ENCODE assay signal across 9 cellular contexts in the genomic region with DNA sequence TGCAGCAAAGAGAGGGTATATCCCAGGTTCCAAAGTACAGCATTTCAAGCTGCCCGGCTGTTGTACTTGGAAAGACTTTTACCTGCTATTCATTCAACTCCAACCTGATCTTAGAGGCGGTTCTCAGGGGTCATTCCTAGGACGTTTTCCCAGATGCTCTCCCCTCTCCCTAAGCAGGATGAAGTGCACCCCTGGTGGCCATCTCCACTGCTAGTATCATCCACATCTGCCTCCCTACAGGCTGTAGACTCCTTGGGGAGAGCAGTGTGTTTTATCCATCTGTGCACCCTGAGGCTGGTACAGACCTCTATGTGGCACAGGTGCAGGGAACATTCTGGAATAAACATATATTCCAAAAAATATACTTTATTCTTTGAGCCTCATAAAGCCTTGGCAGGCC. TPM values are rescaled to one million over a fixed set of nuclear protein-coding genes. Genes with fewer than 3 reads are reported as not detected.
DNase-seq lines count a peak whose midpoint lies in the region; TF ChIP-seq lines count a peak whose summit lies in the region.
"Had no signal": no experiment of that assay in that cellular context is flagged by ENCODE, and none has a peak within 500 bp of the region (broad histone marks: within the 10 kb centered on the region; RNA-seq: fewer than 3 reads in every experiment).

No MANE protein-coding gene starts in this region.

- peak overlapping the region; percentile 27 for H3K4me3 Mint-ChIP-seq in T-helper 2 cell treated with Interferon-gamma antibody and Interleukin-4, amounts not matched to agents 5 μg/mL and 100 μg/mL, for 36 hours
- no peak overlapping the region for H3K4me3 Mint-ChIP-seq in immature natural killer cell

- H3K4me1 ChIP-seq in OCI-LY3 (ENCODE audit: low read length) (peaks cover 27% of the 10 kb centered on the region), suprapubic skin (peaks cover 12% of the 10 kb centered on the region)

- H3K9ac ChIP-seq in OCI-LY3 (ENCODE audit: low read length), result no peak overlapping the region

- H3K27ac ChIP-seq in OCI-LY3 (ENCODE audit: low read length) (no peak overlapping the region), suprapubic skin (peak overlapping the region; percentile 42), substantia nigra (ENCODE audit: low read depth, low read length, poor library complexity, severe bottlenecking) (no peak overlapping the region)
- H3K27ac ChIP-seq: neutrophil had no signal

- H3K9me3 Mint-ChIP-seq in T-helper 2 cell treated with Interferon-gamma antibody and Interleukin-4, amounts not matched to agents 5 μg/mL and 100 μg/mL, for 36 hours, result no peaks in the 10 kb centered on the region
- no peaks in the 10 kb centered on the region for H3K9me3 Mint-ChIP-seq in immature natural killer cell

- H3K36me3 ChIP-seq in OCI-LY3 (replicated peaks; ENCODE audit: low read depth, low read length) (no peaks in the 10 kb centered on the region), suprapubic skin (peaks cover 14% of the 10 kb centered on the region)
- H3K36me3 ChIP-seq: neutrophil had no signal

- H3K27me3 ChIP-seq in OCI-LY3 (ENCODE audit: low read depth, low read length) (peaks cover 59% of the 10 kb centered on the region), suprapubic skin (no peaks in the 10 kb centered on the region)

- TF ChIP-seq POLR2A in suprapubic skin (IDR thresholded peaks at IDR 0.05), result no peak

- TF ChIP-seq EP300 in suprapubic skin (IDR thresholded peaks at IDR 0.05), result no peak

- H3K36me3 Mint-ChIP-seq in T-helper 2 cell treated with Interferon-gamma antibody and Interleukin-4, amounts not matched to agents 5 μg/mL and 100 μg/mL, for 36 hours (ENCODE audit: low read depth), result no peaks in the 10 kb centered on the region
- H3K36me3 Mint-ChIP-seq in immature natural killer cell, result no peaks in the 10 kb centered on the region

- peaks cover 17% of the 10 kb centered on the region for H3K4me1 Mint-ChIP-seq in T-helper 2 cell treated with Interferon-gamma antibody and Interleukin-4, amounts not matched to agents 5 μg/mL and 100 μg/mL, for 36 hours (ENCODE audit: low read depth)
- peaks cover 0 to 11% of the 10 kb centered on the region in 2 donors for H3K4me1 Mint-ChIP-seq in immature natural killer cell

- peak; percentile 32 for TF ChIP-seq CTCF in OCI-LY3 (IDR thresholded peaks at IDR 0.05; ENCODE audit: low read depth, low read length)
- TF ChIP-seq CTCF in fibroblast of the aortic adventitia (IDR thresholded peaks at IDR 0.05; ENCODE audit: insufficient read depth, low read length), result peak; percentile 31
- TF ChIP-seq CTCF in suprapubic skin (IDR thresholded peaks at IDR 0.05), result no peak

- DNase-seq in T-helper 2 cell treated with Interferon-gamma antibody and Interleukin-4, amounts not matched to agents 5 μg/mL and 100 μg/mL, for 36 hours (ENCODE audit: low spot score), result no peak
- DNase-seq in T-helper 2 cell (no peak), fibroblast of the aortic adventitia (ENCODE audit: low read depth) (no peak), suprapubic skin (ENCODE audit: low spot score in 2 of 2) (no peak), immature natural killer cell (no peak), NCI-H1694 treated with DMSO at 0.1 percent for 48 hours (lab: John Stamatoyannopoulos, UW) (no peak), substantia nigra (lab: John Stamatoyannopoulos, UW) (no peak)

- no peaks in the 10 kb centered on the region for H3K79me2 ChIP-seq in OCI-LY3 (ENCODE audit: low read length)

- no peak overlapping the region for H2AFZ ChIP-seq in OCI-LY3 (ENCODE audit: low read depth, low read length)

- H4K20me1 ChIP-seq in OCI-LY3 (ENCODE audit: insufficient read depth, low read length), result no peaks in the 10 kb centered on the region

- peak overlapping the region; percentile 69 for H3K4me2 ChIP-seq in OCI-LY3 (ENCODE audit: low read length)

- peaks cover 19% of the 10 kb centered on the region for H3K27me3 Mint-ChIP-seq in T-helper 2 cell treated with Interferon-gamma antibody and Interleukin-4, amounts not matched to agents 5 μg/mL and 100 μg/mL, for 36 hours (ENCODE audit: low read depth)
- H3K27me3 Mint-ChIP-seq in immature natural killer cell (ENCODE audit: low read depth in 3 of 3), result peaks cover 1 to 4% (median 4%) of the 10 kb centered on the region in 3 donors

- H3K9me3 ChIP-seq in OCI-LY3 (ENCODE audit: insufficient read depth, low read length), result no peaks in the 10 kb centered on the region
- no peaks in the 10 kb centered on the region for H3K9me3 ChIP-seq in suprapubic skin
- H3K9me3 ChIP-seq: neutrophil had no signal

- WGBS in suprapubic skin, result 49% methylated on average over 3 of the region's 3 CpGs

- H3K4me3 ChIP-seq in OCI-LY3 (ENCODE audit: low read length) (peak overlapping the region; percentile 27; the same call in 1 of the 2 replicates), fibroblast of the aortic adventitia (ENCODE audit: low read depth, low read length) (no peak overlapping the region), suprapubic skin (no peak overlapping the region)

- H3K27ac Mint-ChIP-seq in T-helper 2 cell treated with Interferon-gamma antibody and Interleukin-4, amounts not matched to agents 5 μg/mL and 100 μg/mL, for 36 hours, result peak overlapping the region; percentile 49
- no peak overlapping the region for H3K27ac Mint-ChIP-seq in immature natural killer cell

RNA-seq across cellular contexts. Expression of gene PTPN3, which starts 56.8 kb away (rescaled TPM):
- total RNA-seq in fibroblast of the aortic adventitia (ENCODE audit: low replicate concordance) (0.99 and 2.0 TPM in 2 replicates), suprapubic skin (10 to 100 TPM; 31.6 to 64.0 (median 38.7) TPM)
- not detected for polyA plus RNA-seq in immature natural killer cell

Comparison
In these comparisons a context has a peak if more than half of its experiments do, and no peak if none do; other contexts are left out.
1. CTCF ChIP-seq: peak in OCI-LY3 (single experiment) and fibroblast of the aortic adventitia (single experiment); none in suprapubic skin (0 of 2).
2. RNA of gene PTPN3, which starts 56.8 kb away (total RNA-seq): 31.6 to 64.0 TPM in suprapubic skin; 0.99 to 2.0 TPM in fibroblast of the aortic adventitia; every median in the first group is over 10 times any median in the second.